ENCODE assay signal across 8 cellular contexts in the genomic region with DNA sequence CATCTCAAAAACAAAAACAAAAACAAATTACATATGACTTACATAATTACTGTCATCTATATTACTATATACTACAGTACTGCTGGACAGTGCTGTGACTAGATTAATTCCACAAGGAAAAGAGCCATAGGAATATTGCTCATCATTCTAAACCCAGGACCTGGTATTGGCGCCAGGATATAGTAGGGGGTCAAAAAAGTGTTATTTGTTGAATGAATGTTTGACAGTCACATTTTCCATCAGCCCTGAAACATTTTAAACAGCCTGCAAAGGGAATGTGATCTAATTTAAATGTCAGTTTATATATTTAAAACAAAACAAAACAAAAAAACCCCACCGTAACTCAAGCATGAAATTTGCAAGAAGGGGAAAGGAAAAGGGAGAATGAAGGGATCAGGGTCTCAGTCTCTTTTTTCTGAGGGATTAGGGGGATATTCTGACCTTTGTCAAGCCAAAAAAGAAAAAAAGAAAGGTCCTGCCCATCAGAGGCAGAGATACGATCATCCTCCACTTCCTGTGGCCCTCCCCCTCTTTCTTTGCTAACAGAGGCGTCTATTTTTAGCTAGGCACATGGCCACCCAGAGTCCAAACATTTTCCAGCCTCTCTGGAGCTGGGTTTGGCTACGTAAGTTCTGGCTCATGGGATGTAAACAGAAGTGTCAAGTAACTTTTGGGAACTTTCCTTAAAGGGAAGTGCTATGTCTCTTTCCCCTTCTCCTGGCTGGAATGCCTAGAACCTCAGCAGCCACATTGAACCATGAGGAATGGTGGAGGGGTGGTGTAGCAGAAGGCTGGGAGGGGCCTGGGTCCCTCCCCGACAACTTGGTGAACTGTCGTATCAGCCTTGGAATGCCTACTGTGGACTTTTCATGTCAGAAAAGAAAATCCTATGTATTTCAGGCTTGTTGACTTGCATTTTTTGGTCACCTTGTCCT. TPM values are rescaled to one million over a fixed set of nuclear protein-coding genes. Genes with fewer than 3 reads are reported as not detected.
DNase-seq lines count a peak whose midpoint lies in the region; ATAC-seq lines count a peak whose summit lies in the region.

No MANE protein-coding gene starts in this region.

- POLR2A ChIA-PET in T-cell (lab: Charles Lee): no interaction called here

- H3K4me1 ChIP-seq in skeletal muscle satellite cell (ENCODE audit: control insufficient read depth, insufficient read depth, low read length): peaks cover 13% of the 10 kb centered on the region

- H3K4me2 ChIP-seq in skeletal muscle satellite cell (ENCODE audit: low read length): peak overlapping the region; percentile 69

- H3K27ac Mint-ChIP-seq in activated naive CD8-positive, alpha-beta T cell treated with anti-CD3 and anti-CD28 coated beads, Interleukin-2, amount 50 U/mL, for 24 hours: peak overlapping the region; percentile 68
- peak overlapping the region in 1 of 2 donors; percentile 61 for H3K27ac Mint-ChIP-seq in T-cell

- H3K27me3 Mint-ChIP-seq in activated naive CD8-positive, alpha-beta T cell treated with anti-CD3 and anti-CD28 coated beads, Interleukin-2, amount 50 U/mL, for 24 hours: no peaks in the 10 kb centered on the region
- H3K27me3 Mint-ChIP-seq in T-cell: peaks cover 0 to 1% of the 10 kb centered on the region in 2 donors

- CTCF ChIA-PET in T-cell (lab: Charles Lee): no interaction called here

- no peak overlapping the region for H3K4me3 Mint-ChIP-seq in activated naive CD8-positive, alpha-beta T cell treated with anti-CD3 and anti-CD28 coated beads, Interleukin-2, amount 50 U/mL, for 24 hours
- H3K4me3 Mint-ChIP-seq in T-cell: no peak overlapping the region

- H3K9me3 ChIP-seq in skeletal muscle satellite cell (replicated peaks; ENCODE audit: low read length): no peaks in the 10 kb centered on the region

- intact Hi-C loops in left ventricle myocardium superior (cut with micrococcal nuclease): no loop called here

- no peaks in the 10 kb centered on the region for H3K27me3 ChIP-seq in skeletal muscle satellite cell (ENCODE audit: control insufficient read depth, insufficient read depth, low read length)

- H3K9me3 Mint-ChIP-seq in activated naive CD8-positive, alpha-beta T cell treated with anti-CD3 and anti-CD28 coated beads, Interleukin-2, amount 50 U/mL, for 24 hours: no peaks in the 10 kb centered on the region
- no peaks in the 10 kb centered on the region for H3K9me3 Mint-ChIP-seq in T-cell

- ATAC-seq in activated naive CD8-positive, alpha-beta T cell treated with anti-CD3 and anti-CD28 coated beads, Interleukin-2, amount 50 U/mL, for 24 hours: peak; percentile 55
- ATAC-seq in left ventricle myocardium superior (peak; percentile 95), T-cell (replicated peaks in 1 of 4) (no peak)
- no peak for ATAC-seq in activated CD4-positive, CD25-positive, alpha-beta regulatory T cell treated with anti-CD3 and anti-CD28 coated beads, Interleukin-2, amount 50 U/mL, for 24 hours

- H3K9ac ChIP-seq in skeletal muscle satellite cell (ENCODE audit: low read depth, low read length): peak overlapping the region; percentile 57

- DNase-seq in AG08396 (ENCODE audit: low spot score) (peak; percentile 87), HS-5 (ENCODE audit: low read depth) (peak; percentile 37), left ventricle myocardium superior (peak; percentile 54), T-cell (no peak), D341Med (ENCODE audit: low spot score) (no peak)
- DNase-seq in activated naive CD8-positive, alpha-beta T cell treated with anti-CD3 and anti-CD28 coated beads, Interleukin-2, amount 50 U/mL, for 24 hours: peak; percentile 5

- H3K36me3 Mint-ChIP-seq in activated naive CD8-positive, alpha-beta T cell treated with anti-CD3 and anti-CD28 coated beads, Interleukin-2, amount 50 U/mL, for 24 hours (ENCODE audit: low read depth): peaks cover 13% of the 10 kb centered on the region
- H3K36me3 Mint-ChIP-seq in T-cell: peaks cover 12% of the 10 kb centered on the region

- H3K4me1 Mint-ChIP-seq in activated naive CD8-positive, alpha-beta T cell treated with anti-CD3 and anti-CD28 coated beads, Interleukin-2, amount 50 U/mL, for 24 hours: peaks cover 13% of the 10 kb centered on the region
- H3K4me1 Mint-ChIP-seq in T-cell: peaks cover 0 to 14% (median 13%) of the 10 kb centered on the region in 3 donors

- H3K4me3 ChIP-seq in skeletal muscle satellite cell (ENCODE audit: low read length): peak overlapping the region; percentile 39

- peaks cover 12% of the 10 kb centered on the region for H3K36me3 ChIP-seq in skeletal muscle satellite cell (ENCODE audit: insufficient read depth, low read length)

RNA-seq across cellular contexts. Expression of a gene that starts 44.6 kb away (rescaled TPM):
- total RNA-seq in left ventricle myocardium superior (9.5 TPM), T-cell (10 to 100 TPM in 1 of 5 donors, 1 to 10 TPM in 4; 1.3 to 12.8 (median 3.5) TPM)
- 17.5 and 19.5 TPM in 2 replicates for total RNA-seq in skeletal muscle satellite cell (2012; rRNA removed)

RNA-seq across cellular contexts. Expression of a gene that starts 58.2 kb away (rescaled TPM):
- 9.7 TPM for total RNA-seq in left ventricle myocardium superior
- 20.3 and 21.0 TPM in 2 replicates for total RNA-seq in skeletal muscle satellite cell (2012; rRNA removed)
- 10 to 100 TPM; 14.5 to 16.9 (median 16.5) TPM for total RNA-seq in T-cell

Comparison
In these comparisons a context has a peak if more than half of its experiments do, and no peak if none do; other contexts are left out.
1. DNase-seq: peak in AG08396 (single experiment), HS-5 (single experiment), activated naive CD8-positive, alpha-beta T cell treated with anti-CD3 and anti-CD28 coated beads, Interleukin-2, amount 50 U/mL, for 24 hours (single experiment) and left ventricle myocardium superior (single experiment); none in T-cell (0 of 34) and D341Med (single experiment).
2. ATAC-seq: peak in activated naive CD8-positive, alpha-beta T cell treated with anti-CD3 and anti-CD28 coated beads, Interleukin-2, amount 50 U/mL, for 24 hours (single experiment) and left ventricle myocardium superior (single experiment); none in T-cell (0 of 4) and activated CD4-positive, CD25-positive, alpha-beta regulatory T cell treated with anti-CD3 and anti-CD28 coated beads, Interleukin-2, amount 50 U/mL, for 24 hours (0 of 2).